21 cellular contexts compared by ENCODE assay signal in genomic region chr15:58403581-58403980, GRCh38. TPM values are rescaled to one million over a fixed set of nuclear protein-coding genes. Genes with fewer than 3 reads are reported as not detected.
DNase-seq lines count a peak whose midpoint lies in the region; ATAC-seq, FAIRE-seq and TF ChIP-seq lines count a peak whose summit lies in the region.
"Had no signal": no experiment of that assay in that cellular context is flagged by ENCODE, and none has a peak within 500 bp of the region (broad histone marks: within the 10 kb centered on the region; RNA-seq: fewer than 3 reads in every experiment).

No MANE protein-coding gene starts in this region.

- 98% methylated on average over 4 of the region's 4 CpGs for WGBS in mammary epithelial cell (ENCODE audit: low coverage, missing lambda C conversion rate)

- H3K79me2 ChIP-seq in mammary epithelial cell (ENCODE audit: insufficient read depth, low read length), result no peaks in the 10 kb centered on the region

- H3K4me3 ChIP-seq in WERI-Rb-1 (ENCODE audit: low read depth, low read length) (no peak overlapping the region), mammary epithelial cell (replicated peaks in 1 of 3; ENCODE audit: insufficient read depth in 1 of 3, low read depth in 2 of 3, low read length in 3 of 3) (no peak overlapping the region)
- H3K4me3 ChIP-seq: A549, BLaER1, GM23338 had no signal

- H3K27me3 ChIP-seq in WERI-Rb-1 (ENCODE audit: insufficient read depth, low read depth, severe bottlenecking), result no peaks in the 10 kb centered on the region
- no peaks in the 10 kb centered on the region for H3K27me3 ChIP-seq in mammary epithelial cell (ENCODE audit: insufficient read depth, low read length)
- H3K27me3 ChIP-seq: BLaER1 had no signal

- CTCF ChIA-PET in mammary epithelial cell (lab: Charles Lee; ENCODE audit: low non-redundant PET), result no interaction called here

- H3K4me1 ChIP-seq in mammary epithelial cell (ENCODE audit: insufficient read depth, low read length), result peaks cover 11% of the 10 kb centered on the region
- H3K4me1 ChIP-seq: A549, BLaER1 had no signal

- no peak overlapping the region for H3K4me2 ChIP-seq in mammary epithelial cell (ENCODE audit: insufficient read depth, low read depth, low read length)
- H3K4me2 ChIP-seq: A549, BLaER1, GM23338 had no signal

- no peaks in the 10 kb centered on the region for H4K20me1 ChIP-seq in mammary epithelial cell (ENCODE audit: insufficient read depth, low read length)
- H4K20me1 ChIP-seq: BLaER1 had no signal

- no peak overlapping the region for H2AFZ ChIP-seq in mammary epithelial cell (ENCODE audit: low read depth, low read length)
- H2AFZ ChIP-seq: GM23338 had no signal

- intact Hi-C loops in mammary epithelial cell (cut with micrococcal nuclease), result no loop called here

- H3K36me3 ChIP-seq in WERI-Rb-1, result no peaks in the 10 kb centered on the region
- H3K36me3 ChIP-seq in mammary epithelial cell (ENCODE audit: insufficient read depth, low read length), result no peaks in the 10 kb centered on the region
- H3K36me3 ChIP-seq: BLaER1 had no signal

- no TSS peak for BruUV-seq in mammary epithelial cell (replicated peaks; lab: Mats Ljungman, UMichigan)

- no peak for FAIRE-seq in GM19239 (lab: Jason Lieb, UNC)
- FAIRE-seq: A549, G401.6, GM12891, H54 had no signal

- no peak for TF ChIP-seq CTCF in WERI-Rb-1 (IDR thresholded peaks at IDR 0.05; ENCODE audit: low read depth, low read length)
- no peak for TF ChIP-seq CTCF in mammary epithelial cell (conservative IDR thresholded peaks at IDR 0.05 in 1 of 2, IDR thresholded peaks at IDR 0.05 in 1 of 2; ENCODE audit: extremely low read depth in 1 of 2, insufficient read depth in 1 of 2, low read depth in 1 of 2, low read length in 2 of 2)

- in situ Hi-C loops in mammary epithelial cell (cut with MboI; ENCODE audit: low sequenced_read_pairs in 2 of 2), result no loop called here

- ATAC-seq in GM21825 (IDR thresholded peaks at IDR 0.05; ENCODE audit: unreplicated experiment), result no peak
- ATAC-seq: A549, GM23338 had no signal

- H3K27ac ChIP-seq in WERI-Rb-1, result no peak overlapping the region
- no peak overlapping the region for H3K27ac ChIP-seq in mammary epithelial cell (ENCODE audit: insufficient read depth, low read depth, low read length)
- H3K27ac ChIP-seq: 22Rv1, BLaER1, HL-60 had no signal

- H3K9me3 ChIP-seq in WERI-Rb-1 (ENCODE audit: severe bottlenecking) (no peaks in the 10 kb centered on the region), mammary epithelial cell (replicated peaks; ENCODE audit: insufficient read depth, low read length) (no peaks in the 10 kb centered on the region)
- H3K9me3 ChIP-seq: A549 had no signal

- DNase-seq in DMS 273 (lab: John Stamatoyannopoulos, UW; ENCODE audit: unreplicated experiment) (peak; percentile 36), NCI-H2171 treated with DMSO at 0.1 percent for 48 hours (lab: John Stamatoyannopoulos, UW) (peak; percentile 57), WERI-Rb-1 (peak; percentile 37), cerebellum (ENCODE audit: low spot score) (peak; percentile 86), mammary epithelial cell (no peak), GM19239 (ENCODE audit: insufficient read length, low spot score) (no peak)
- DNase-seq: CD4-positive, alpha-beta memory T cell; DND-41; EL; HCEC 1CT; IMR-90; KBM-7 had no signal

- H3K9ac ChIP-seq in mammary epithelial cell (ENCODE audit: insufficient read depth, low read length), result no peak overlapping the region
- H3K9ac ChIP-seq: BLaER1 had no signal

- dilution Hi-C loops in mammary epithelial cell (cut with HindIII; ENCODE audit: low sequenced_read_pairs), result no loop called here

RNA-seq across cellular contexts. Expression of gene LIPC, which starts 28.2 kb away (rescaled TPM):
- total RNA-seq in cerebellum (not detected), mammary epithelial cell (not detected)
- not detected for polyA plus RNA-seq in mammary epithelial cell
- polyA minus RNA-seq in mammary epithelial cell, result not detected
- total RNA-seq: GM23338, IMR-90 had no signal
- polyA plus RNA-seq: GM23338 had no signal

Comparison
In these comparisons a context has a peak if more than half of its experiments do, and no peak if none do; other contexts are left out.
1. DNase-seq: peak in DMS 273 (single experiment), NCI-H2171 treated with DMSO at 0.1 percent for 48 hours (single experiment), WERI-Rb-1 (single experiment) and cerebellum (single experiment); none in mammary epithelial cell (single experiment) and GM19239 (single experiment).